In genomic region chr21:45029298-45029967, GRCh38 we compare ENCODE assay signal across 11 cellular contexts. TPM values are rescaled to one million over a fixed set of nuclear protein-coding genes. Genes with fewer than 3 reads are reported as not detected.
DNase-seq lines count a peak whose midpoint lies in the region; ATAC-seq, FAIRE-seq and TF ChIP-seq lines count a peak whose summit lies in the region.
"Had no signal": no experiment of that assay in that cellular context is flagged by ENCODE, and none has a peak within 500 bp of the region (broad histone marks: within the 10 kb centered on the region; RNA-seq: fewer than 3 reads in every experiment).

No MANE protein-coding gene starts in this region.

- H2AFZ ChIP-seq in neural progenitor cell (replicated peaks) = no peak overlapping the region

- FAIRE-seq in HTR-8/SVneo (lab: Jason Lieb, UNC) = no peak
- FAIRE-seq: colon, islet of Langerhans had no signal

- peaks cover 47% of the 10 kb centered on the region for H3K4me1 Mint-ChIP-seq in neural progenitor cell

- WGBS in ovary, 3 donors = 87 to 93% (median 91%) methylated on average over 15 of the region's 15 CpGs

- H3K79me2 ChIP-seq in neural progenitor cell (ENCODE audit: low read depth) = no peaks in the 10 kb centered on the region

- peak overlapping the region; percentile 68 for H3K4me2 ChIP-seq in neural progenitor cell

- H3F3A ChIP-seq in neural progenitor cell (ENCODE audit: low read depth) = peaks cover 32% of the 10 kb centered on the region

- no peak overlapping the region for H3K27ac ChIP-seq in neural progenitor cell
- H3K27ac ChIP-seq in ovary = no peak overlapping the region

- peaks cover 35% of the 10 kb centered on the region for H3K27me3 Mint-ChIP-seq in neural progenitor cell (ENCODE audit: insufficient read depth, low read depth)

- intact Hi-C loops in ovary (cut with DNase I) = no loop called here

- TF ChIP-seq EP300 in ovary (IDR thresholded peaks at IDR 0.05) = no peak

- peaks cover 15% of the 10 kb centered on the region for H3K9me3 Mint-ChIP-seq in neural progenitor cell

- H3K4me3 ChIP-seq in fibroblast of mammary gland (ENCODE audit: control insufficient read depth, low read depth, low read length) (no peak overlapping the region), neural progenitor cell (peak overlapping the region; percentile 23), ovary (no peak overlapping the region)

- TF ChIP-seq POLR2A in ovary (IDR thresholded peaks at IDR 0.05) = no peak

- H3K36me3 Mint-ChIP-seq in neural progenitor cell = no peaks in the 10 kb centered on the region

- no peaks in the 10 kb centered on the region for H3K27me3 ChIP-seq in neural progenitor cell
- no peaks in the 10 kb centered on the region for H3K27me3 ChIP-seq in ovary

- no peak overlapping the region for H3K9ac ChIP-seq in neural progenitor cell

- H4K20me1 ChIP-seq in neural progenitor cell (ENCODE audit: low read depth) = peaks cover 19% of the 10 kb centered on the region

- DNase-seq in DMS153 (lab: John Stamatoyannopoulos, UW) (peak; percentile 35), NCI-H82 (lab: John Stamatoyannopoulos, UW) (peak; percentile 76), fibroblast of mammary gland (ENCODE audit: low read depth) (peak; percentile 28), neural progenitor cell (ENCODE audit: low spot score) (peak; percentile 79), GDM1 (lab: John Stamatoyannopoulos, UW) (no peak), HTR-8/SVneo (ENCODE audit: insufficient read length, low spot score) (no peak), ovary (no peak)
- DNase-seq: substantia nigra had no signal

- no peaks in the 10 kb centered on the region for H3K36me3 ChIP-seq in neural progenitor cell
- no peaks in the 10 kb centered on the region for H3K36me3 ChIP-seq in ovary

- no peak for TF ChIP-seq CTCF in fibroblast of mammary gland (conservative IDR thresholded peaks at IDR 0.05; ENCODE audit: control insufficient read depth, insufficient read depth, low read depth, low read length)
- TF ChIP-seq CTCF in neural progenitor cell (IDR thresholded peaks at IDR 0.05) = no peak
- TF ChIP-seq CTCF in ovary (IDR thresholded peaks at IDR 0.05) = no peak

- no peaks in the 10 kb centered on the region for H3K9me3 ChIP-seq in neural progenitor cell (ENCODE audit: low read depth)
- no peaks in the 10 kb centered on the region for H3K9me3 ChIP-seq in ovary

- no peak overlapping the region for H3K27ac Mint-ChIP-seq in neural progenitor cell

- H3K4me3 Mint-ChIP-seq in neural progenitor cell = peak overlapping the region; percentile 66

- H3K4me1 ChIP-seq in neural progenitor cell (peaks cover 39% of the 10 kb centered on the region), ovary (ENCODE audit: insufficient read depth) (peaks cover 18% of the 10 kb centered on the region)

- no peak for ATAC-seq in GM18517 (IDR thresholded peaks at IDR 0.05; ENCODE audit: unreplicated experiment)

RNA-seq across cellular contexts. Expression of gene ADARB1, which starts 44.9 kb away (rescaled TPM):
- total RNA-seq in neural progenitor cell (ENCODE audit: low replicate concordance) = 5.1 and 8.4 TPM in 2 replicates
- 10 to 100 TPM in 5 of 7 donors, 1 to 10 TPM in 2; 6.4 to 23.7 (median 16.3) TPM for total RNA-seq in ovary
- 10 to 100 TPM in 1 of 2 donors, 1 to 10 TPM in 1; 6.0 to 22.3 TPM for polyA plus RNA-seq in ovary

Comparison
In these comparisons a context has a peak if more than half of its experiments do, and no peak if none do; other contexts are left out.
1. DNase-seq: peak in DMS153 (single experiment), NCI-H82 (single experiment), fibroblast of mammary gland (single experiment) and neural progenitor cell (single experiment); none in GDM1 (single experiment), HTR-8/SVneo (single experiment) and ovary (0 of 5).